In the genomic region with DNA sequence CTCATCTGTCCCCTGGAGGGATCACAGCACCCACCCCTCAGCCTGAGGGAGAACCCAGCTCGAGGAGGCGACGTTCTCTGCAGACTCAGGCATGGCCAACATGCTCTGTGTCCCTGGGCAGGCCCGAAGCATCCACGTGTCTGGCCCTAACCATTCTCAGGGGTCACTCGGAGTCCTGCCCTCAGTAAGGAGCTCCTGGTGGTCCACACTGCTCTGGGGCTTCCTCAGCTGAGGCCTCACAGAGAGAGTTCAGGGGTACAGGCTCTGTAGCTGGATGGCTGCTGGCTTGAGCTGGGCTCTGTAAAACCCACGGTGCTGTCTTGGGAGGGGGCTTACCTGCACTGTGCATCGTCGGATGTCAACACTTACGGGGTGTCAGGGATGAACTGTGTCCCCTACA, we compare ENCODE assay signal across 24 cellular contexts. TPM values are rescaled to one million over a fixed set of nuclear protein-coding genes. Genes with fewer than 3 reads are reported as not detected.
A peak's percentile ranks its signal among the peaks of the same experiment; 100 is the strongest.
DNase-seq lines count a peak whose midpoint lies in the region; ATAC-seq and TF ChIP-seq lines count a peak whose summit lies in the region.
"Had no signal": no experiment of that assay in that cellular context is flagged by ENCODE, and none has a peak within 500 bp of the region (broad histone marks: within the 10 kb centered on the region; RNA-seq: fewer than 3 reads in every experiment).

No MANE protein-coding gene starts in this region.

- no peaks in the 10 kb centered on the region for H3K36me3 ChIP-seq in psoas muscle (ENCODE audit: insufficient read depth in 1 of 2, low read depth in 1 of 2)

- no peaks in the 10 kb centered on the region for H3K36me3 Mint-ChIP-seq in type B pancreatic cell
- H3K36me3 Mint-ChIP-seq: CD4-positive, alpha-beta memory T cell had no signal

- 74 to 81% (median 76%) methylated on average over 10 of the region's 10 CpGs for WGBS in psoas muscle, 3 donors

- H3K9me3 ChIP-seq in psoas muscle = no peaks in the 10 kb centered on the region
- H3K9me3 ChIP-seq: A549 had no signal

- H3K27ac Mint-ChIP-seq in type B pancreatic cell = no peak overlapping the region
- H3K27ac Mint-ChIP-seq: CD4-positive, alpha-beta memory T cell had no signal

- no peak overlapping the region for H3K4me3 Mint-ChIP-seq in type B pancreatic cell

- no peak for TF ChIP-seq POLR2A in NB4 (IDR thresholded peaks at IDR 0.05; ENCODE audit: extremely low read depth, insufficient read length)

- H3K27ac ChIP-seq in coronary artery (no peak overlapping the region), psoas muscle (no peak overlapping the region)
- H3K27ac ChIP-seq: A549, SK-N-MC had no signal

- H3K4me1 Mint-ChIP-seq in type B pancreatic cell (ENCODE audit: unreplicated experiment) = no peaks in the 10 kb centered on the region

- TF ChIP-seq CTCF in NB4 (IDR thresholded peaks at IDR 0.05; ENCODE audit: low read depth, low read length) = no peak
- TF ChIP-seq CTCF in coronary artery (IDR thresholded peaks at IDR 0.05) = no peak
- no peak for TF ChIP-seq CTCF in type B pancreatic cell (conservative IDR thresholded peaks at IDR 0.05)
- no peak for TF ChIP-seq CTCF in psoas muscle (IDR thresholded peaks at IDR 0.05)

- H3K27me3 ChIP-seq in psoas muscle (ENCODE audit: insufficient read depth in 3 of 3, low read length in 2 of 3) = peaks cover 0 to 15% (median 3%) of the 10 kb centered on the region in 3 donors

- H3K4me3 ChIP-seq in NB4 (ENCODE audit: low read depth, low read length) (peak overlapping the region; percentile 44), coronary artery (no peak overlapping the region), psoas muscle (no peak overlapping the region)
- H3K4me3 ChIP-seq: A549, GM12878, SK-N-MC had no signal

- H3K4me1 ChIP-seq in psoas muscle = no peaks in the 10 kb centered on the region
- H3K4me1 ChIP-seq: A549, Caco-2 had no signal

- no peak for DNase-seq in NB4 (ENCODE audit: low read depth)
- peak; percentile 53 for DNase-seq in coronary artery (ENCODE audit: low spot score)
- DNase-seq in posterior vena cava (ENCODE audit: low spot score) = peak; percentile 50
- DNase-seq in type B pancreatic cell (ENCODE audit: extremely low spot score, unreplicated experiment) = peak; percentile 48
- DNase-seq in psoas muscle = no peak
- DNase-seq: C1 segment of cervical spinal cord, Caco-2, HCEC 1CT, NCI-H1105, NCI-H1436 treated with DMSO at 0.1 percent for 48 hours, NCI-H187 treated with DMSO at 0.1 percent for 48 hours, NCI-H2171 treated with DMSO at 0.1 percent for 48 hours, NCI-H345, NCI-H524, NCI-H774, SIG-M5 had no signal

- intact Hi-C loops in posterior vena cava (cut with DNase I) = loop anchor here in 1 of 2 donors (10.0 kb wide), 1 partner anchor 192 kb away; no protein-coding TSS in a partner anchor
- intact Hi-C loops in psoas muscle (cut with DNase I) = no loop called here

- ATAC-seq in GM18873 (IDR thresholded peaks at IDR 0.05; ENCODE audit: low FRiP score, unreplicated experiment) (no peak), psoas muscle (no peak), HG03354 (IDR thresholded peaks at IDR 0.05; ENCODE audit: poor library complexity, severe bottlenecking, unreplicated experiment) (no peak)
- ATAC-seq: GM12878 had no signal

- peaks cover 54% of the 10 kb centered on the region for H3K27me3 Mint-ChIP-seq in type B pancreatic cell

- H3K9me3 Mint-ChIP-seq in type B pancreatic cell = no peaks in the 10 kb centered on the region
- H3K9me3 Mint-ChIP-seq: CD4-positive, alpha-beta memory T cell had no signal

RNA-seq across cellular contexts. Expression of a gene that starts 4.4 kb away (rescaled TPM):
- total RNA-seq in posterior vena cava = under 1 TPM; 0.19 to 0.42 TPM
- not detected in 2 replicates for total RNA-seq in type B pancreatic cell (ENCODE audit: low replicate concordance)
- under 1 TPM in 2 of 4 donors, not detected in 2; 0.13 to 0.14 TPM for total RNA-seq in psoas muscle
- polyA plus RNA-seq in psoas muscle = under 1 TPM in 2 of 3 donors, not detected in 1; 0.03 to 0.09 TPM
- total RNA-seq: Caco-2; CD4-positive, alpha-beta memory T cell; GM12878; H1; HT-29 had no signal
- polyA plus RNA-seq: A549; CD4-positive, alpha-beta memory T cell; GM12878; H1 had no signal

RNA-seq across cellular contexts. Expression of a gene that starts 15.7 kb away (rescaled TPM):
- not detected for total RNA-seq in posterior vena cava
- total RNA-seq in type B pancreatic cell (ENCODE audit: low replicate concordance) = 0.19 TPM in 1 of 2 replicates, not detected in the other
- total RNA-seq in psoas muscle = not detected
- polyA plus RNA-seq in psoas muscle = not detected
- total RNA-seq: Caco-2; CD4-positive, alpha-beta memory T cell; GM12878; H1; HT-29 had no signal
- polyA plus RNA-seq: A549; CD4-positive, alpha-beta memory T cell; GM12878; H1 had no signal

RNA-seq across cellular contexts. Expression of a gene that starts 38.9 kb away (rescaled TPM):
- under 1 TPM; 0.42 to 1.00 TPM for total RNA-seq in posterior vena cava
- total RNA-seq in type B pancreatic cell (ENCODE audit: low replicate concordance) = not detected in 2 replicates
- under 1 TPM in 3 of 4 donors, not detected in 1; 0.13 to 0.20 (median 0.13) TPM for total RNA-seq in psoas muscle
- under 1 TPM in 2 of 3 donors, not detected in 1; 0.05 to 0.11 TPM for polyA plus RNA-seq in psoas muscle
- total RNA-seq: Caco-2; CD4-positive, alpha-beta memory T cell; H1; HT-29 had no signal
- polyA plus RNA-seq: A549; CD4-positive, alpha-beta memory T cell; H1 had no signal

RNA-seq across cellular contexts. Expression of a gene that starts 45.2 kb away (rescaled TPM):
- 10 to 100 TPM in 1 of 2 donors, 1 to 10 TPM in 1; 3.3 to 13.5 TPM for total RNA-seq in posterior vena cava
- total RNA-seq in type B pancreatic cell (ENCODE audit: low replicate concordance) = not detected in 2 replicates
- total RNA-seq in psoas muscle = 1 to 10 TPM in 1 of 4 donors, under 1 TPM in 3; 0.64 to 1.1 (median 0.79) TPM
- polyA plus RNA-seq in psoas muscle = under 1 TPM; 0.09 to 0.98 (median 0.11) TPM
- total RNA-seq: Caco-2, H1, HT-29 had no signal
- polyA plus RNA-seq: A549 had no signal

Comparison
In these comparisons a context has a peak if more than half of its experiments do, and no peak if none do; other contexts are left out.
1. DNase-seq: peak in coronary artery (single experiment), posterior vena cava (single experiment) and type B pancreatic cell (single experiment); none in NB4 (single experiment) and psoas muscle (0 of 2).